ENCODE assay signal across 23 cellular contexts in the genomic region with DNA sequence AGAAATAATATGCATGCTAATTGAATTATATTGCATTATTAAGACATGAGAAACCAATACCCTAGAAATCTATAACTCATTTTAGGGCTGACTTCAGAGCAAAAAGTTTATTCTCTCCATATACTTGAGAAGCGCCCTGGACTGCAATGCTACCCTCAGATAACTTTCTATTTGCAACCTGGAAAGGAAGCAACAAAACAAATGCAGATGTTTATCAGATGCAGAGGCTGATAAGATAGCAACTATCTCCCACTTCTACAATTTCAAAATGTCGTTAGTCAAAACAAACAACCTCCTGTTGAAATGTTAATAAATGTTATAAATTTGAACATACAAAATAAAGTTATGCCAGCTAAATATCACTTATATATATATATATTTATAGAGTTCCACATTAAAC.
"Had no signal": no experiment of that assay in that cellular context is flagged by ENCODE, and none has a peak within 500 bp of the region (broad histone marks: within the 10 kb centered on the region; RNA-seq: fewer than 3 reads in every experiment).

No MANE protein-coding gene starts in this region.

- H3K27ac ChIP-seq: colonic mucosa, coronary artery, epithelial cell of prostate, esophagus muscularis mucosa, esophagus squamous epithelium, foreskin keratinocyte, gastrocnemius medialis, gastroesophageal sphincter, heart left ventricle, heart right ventricle had no signal

- H3K27me3 ChIP-seq: colonic mucosa, gastrocnemius medialis had no signal

- H3K4me3 ChIP-seq: colonic mucosa, coronary artery, dorsolateral prefrontal cortex, esophagus muscularis mucosa, esophagus squamous epithelium, gastrocnemius medialis, gastroesophageal sphincter, heart left ventricle, heart right ventricle had no signal

- H3K36me3 ChIP-seq: colonic mucosa, esophagus muscularis mucosa, esophagus squamous epithelium, gastrocnemius medialis, gastroesophageal sphincter, heart left ventricle, heart right ventricle had no signal

- H3K9me3 ChIP-seq: colonic mucosa, esophagus muscularis mucosa, esophagus squamous epithelium, gastrocnemius medialis, gastroesophageal sphincter, heart left ventricle, heart right ventricle had no signal

- DNase-seq: colonic mucosa; cortex of kidney; dermis blood vessel endothelial cell; dorsolateral prefrontal cortex; effector CD4-positive, alpha-beta T cell; effector CD8-positive, alpha-beta T cell; effector memory CD4-positive, alpha-beta T cell; effector memory CD8-positive, alpha-beta T cell; endodermal cell; erythroblast; esophagus squamous epithelium; foreskin fibroblast; foreskin keratinocyte; foreskin melanocyte; gastrocnemius medialis; glutamatergic neuron; head of caudate nucleus; heart left ventricle; heart right ventricle had no signal

- H3K4me1 ChIP-seq: colonic mucosa, foreskin keratinocyte, gastrocnemius medialis had no signal
